ENCODE assay signal across 10 cellular contexts in the genomic region with DNA sequence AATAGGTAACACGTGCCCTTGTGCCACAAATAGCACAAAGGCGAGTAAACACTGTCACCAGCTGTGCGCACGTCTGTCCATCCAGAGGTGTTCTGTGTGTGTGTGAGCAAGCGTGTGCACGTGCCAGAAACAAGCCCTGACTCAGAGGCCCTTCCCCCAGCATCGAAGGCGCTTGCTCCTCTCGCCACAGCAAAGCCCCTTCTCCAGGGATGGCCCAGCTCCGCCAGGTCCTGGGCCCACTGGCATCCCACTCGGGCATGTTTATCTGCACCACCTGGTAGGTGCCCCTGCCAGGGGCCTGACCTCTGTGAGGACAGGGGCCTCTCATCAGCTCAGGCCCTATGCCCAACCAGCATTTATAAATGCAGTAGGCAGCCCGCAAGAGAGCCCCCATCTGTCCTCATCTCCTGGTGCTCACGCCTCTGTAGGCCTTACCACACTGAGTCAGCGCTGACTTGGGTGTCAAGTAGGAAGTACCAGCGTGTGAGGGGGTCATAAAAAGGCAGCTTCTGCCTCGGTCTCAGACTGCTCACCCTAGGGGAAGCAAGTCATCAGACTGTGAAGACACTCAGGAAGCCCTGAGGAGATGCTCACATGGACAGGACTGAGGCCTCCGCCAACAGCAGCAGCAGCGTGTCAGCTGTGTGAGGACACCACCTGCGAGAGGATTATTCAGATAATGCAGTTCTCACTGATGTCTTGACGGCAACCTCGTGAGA. TPM values are rescaled to one million over a fixed set of nuclear protein-coding genes. Genes with fewer than 3 reads are reported as not detected.
DNase-seq lines count a peak whose midpoint lies in the region; ATAC-seq, FAIRE-seq and TF ChIP-seq lines count a peak whose summit lies in the region.
"Had no signal": no experiment of that assay in that cellular context is flagged by ENCODE, and none has a peak within 500 bp of the region (broad histone marks: within the 10 kb centered on the region; RNA-seq: fewer than 3 reads in every experiment).

No MANE protein-coding gene starts in this region.

- TF ChIP-seq EP300 in HepG2 (IDR thresholded peaks at IDR 0.05; ENCODE audit: low read depth in 2 of 2, low read length in 2 of 2) (no peak), HepG2 (CRISPR knock-in tag; IDR thresholded peaks at IDR 0.05; ENCODE audit: borderline replicate concordance) (no peak)

- H3K79me2 ChIP-seq in HepG2 (ENCODE audit: insufficient read depth, low read length): no peaks in the 10 kb centered on the region

- POLR2A ChIA-PET in HepG2 (lab: Yijun Ruan, JAX): interaction anchor here (0.6 to 2.6 kb wide), 12 partner anchors 9 to 1675 kb away, joined by 3 to 16 read pairs (median 4); partner anchors contain the start of genes AFMID, BIRC5, TK1 and TMEM235

- H2AFZ ChIP-seq in HepG2 (ENCODE audit: low read length): no peak overlapping the region

- 70% methylated on average over 18 of the region's 21 CpGs for WGBS in HepG2 (ENCODE audit: low lambda C conversion rate)

- CTCF ChIA-PET in HepG2 (lab: Yijun Ruan, JAX; ENCODE audit: low intra/inter-chr PET ratio, low total read pairs): no interaction called here

- H3K27ac ChIP-seq in HepG2 (ENCODE audit: extremely low read length, insufficient read depth, low read length): no peak overlapping the region
- H3K27ac ChIP-seq: pancreas had no signal

- in situ Hi-C loops in HepG2 (cut with HindIII; ENCODE audit: extremely low pct_ligation_motif_present, low pct_unique_long_range_greater_than_20kb): no loop called here
- in situ Hi-C loops in G401 (cut with HindIII; ENCODE audit: low sequenced_read_pairs): no loop called here

- H3K27me3 ChIP-seq in HepG2 (ENCODE audit: control insufficient read depth in 1 of 2, insufficient read depth in 2 of 2, low read length in 2 of 2): peaks cover 4 to 28% of the 10 kb centered on the region in 2 experiments; a peak in 4 of 5 replicates
- H3K27me3 ChIP-seq: pancreas had no signal

- no peaks in the 10 kb centered on the region for H4K20me1 ChIP-seq in HepG2 (ENCODE audit: insufficient read depth, low read length)

- ATAC-seq in HG03139 (IDR thresholded peaks at IDR 0.05; ENCODE audit: unreplicated experiment) (peak; percentile 67), HepG2 (no peak; the same call in 2 of the 3 replicates), GM21515 (IDR thresholded peaks at IDR 0.05; ENCODE audit: unreplicated experiment) (no peak)

- intact Hi-C loops in HepG2 (cut with micrococcal nuclease; ENCODE audit: unreplicated experiment): loop anchor here (10.0 kb wide), 1 partner anchor 1023 kb away; no protein-coding TSS in a partner anchor

- TF ChIP-seq RAD21 in HepG2 (CRISPR knock-in tag; IDR thresholded peaks at IDR 0.05): no peak

- FAIRE-seq in HepG2 (lab: Jason Lieb, UNC) (no peak), H54 (lab: Jason Lieb, UNC) (no peak)
- FAIRE-seq: pancreas had no signal

- H3K9me3 ChIP-seq in HepG2 (ENCODE audit: low read length): no peaks in the 10 kb centered on the region
- H3K9me3 ChIP-seq: pancreas had no signal

- no peaks in the 10 kb centered on the region for H3K36me3 ChIP-seq in HepG2 (replicated peaks in 1 of 2; ENCODE audit: control insufficient read depth in 1 of 2, insufficient read depth in 2 of 2, low read length in 2 of 2)
- H3K36me3 ChIP-seq: pancreas had no signal

- TF ChIP-seq CTCF in HepG2 (CRISPR knock-in tag; IDR thresholded peaks at IDR 0.05): no peak

- TF ChIP-seq POLR2A in HepG2 (IDR thresholded peaks at IDR 0.05; ENCODE audit: insufficient read depth in 1 of 2, low read depth in 2 of 2, low read length in 2 of 2) (no peak), H54 (IDR thresholded peaks at IDR 0.05; ENCODE audit: low read depth, low read length) (no peak)

- H3K4me2 ChIP-seq in HepG2 (ENCODE audit: low read depth, low read length): peak overlapping the region; percentile 25

- peak overlapping the region in 1 of 3 experiments; percentile 14; a peak in 1 of 6 replicates for H3K4me3 ChIP-seq in HepG2 (replicated peaks in 1 of 3; ENCODE audit: insufficient read depth in 1 of 3, low read depth in 2 of 3, low read length in 3 of 3)
- H3K4me3 ChIP-seq: pancreas had no signal

- H3K4me1 ChIP-seq in HepG2 (ENCODE audit: insufficient read depth, low read length): peaks cover 53% of the 10 kb centered on the region
- H3K4me1 ChIP-seq: pancreas had no signal

- H3K9ac ChIP-seq in HepG2 (ENCODE audit: insufficient read depth, low read depth, low read length): no peak overlapping the region

- BruUV-seq in HepG2 (replicated peaks; lab: Mats Ljungman, UMichigan): no TSS peak

- DNase-seq in Daoy (ENCODE audit: low read depth) (peak; percentile 91), SHP77 treated with DMSO at 0.1 percent for 48 hours (lab: John Stamatoyannopoulos, UW) (peak; percentile 92), HepG2 (ENCODE audit: low spot score) (no peak), G401 (ENCODE audit: low spot score) (no peak), H54 (ENCODE audit: insufficient read length, low spot score) (no peak)
- DNase-seq in stimulated activated CD8-positive, alpha-beta memory T cell treated with anti-CD3 and anti-CD28 coated beads, Interleukin-4, amount 100 ng/mL, for 48 hours: no peak
- DNase-seq: activated T-cell treated with anti-CD3 and anti-CD28 coated beads, Interleukin-2, amount 50 U/mL, for 4 hours; pancreas had no signal

RNA-seq across cellular contexts. Expression of gene TMEM235, which starts 10.8 kb away (rescaled TPM):
- not detected in 2 replicates for total RNA-seq in Daoy (2014; rRNA removed; shearing (Covaris generic))
- not detected in 2 replicates for total RNA-seq in HepG2 (2016; rRNA removed; fragmentation: Illumina TruSeq; extraction: Trizol)
- not detected in 2 replicates for total RNA-seq in HepG2 (2016; cell fraction: cytosol; rRNA removed; fragmentation: Illumina TruSeq; extraction: Trizol; ENCODE audit: low read depth)
- not detected in 2 replicates for total RNA-seq in HepG2 (2016; cell fraction: insoluble cytoplasmic fraction; rRNA removed; fragmentation: Illumina TruSeq; extraction: Trizol)
- not detected in 2 replicates for total RNA-seq in HepG2 (2016; cell fraction: membrane; rRNA removed; fragmentation: Illumina TruSeq; extraction: Trizol)
- not detected in 2 replicates for total RNA-seq in HepG2 (2016; cell fraction: nucleus; rRNA removed; fragmentation: Illumina TruSeq; extraction: Trizol)
- polyA plus RNA-seq in HepG2 (2011; rRNA removed): not detected in 2 replicates
- not detected in 2 replicates for polyA plus RNA-seq in HepG2 (2011; cell fraction: cytosol; rRNA removed)
- not detected in 2 replicates for polyA plus RNA-seq in HepG2 (2011; cell fraction: nucleus; rRNA removed)
- polyA plus RNA-seq in HepG2 (2012): not detected in 2 replicates
- not detected in 2 replicates for polyA plus RNA-seq in HepG2 (2016; cell fraction: cytosol; fragmentation: Illumina TruSeq; extraction: Trizol; ENCODE audit: low read depth)
- not detected in 2 replicates for polyA plus RNA-seq in HepG2 (2016; cell fraction: insoluble cytoplasmic fraction; fragmentation: Illumina TruSeq; extraction: Trizol; ENCODE audit: low read depth)
- polyA plus RNA-seq in HepG2 (2016; cell fraction: membrane; fragmentation: Illumina TruSeq; extraction: Trizol; ENCODE audit: low read depth): not detected in 2 replicates
- not detected in 2 replicates for polyA plus RNA-seq in HepG2 (2016; cell fraction: nucleus; fragmentation: Illumina TruSeq; extraction: Trizol; ENCODE audit: insufficient read depth, low read depth)
- not detected in 2 replicates for polyA minus RNA-seq in HepG2 (2011; rRNA and poly(A)+ RNA removed; ENCODE audit: low replicate concordance)
- not detected in 2 replicates for polyA minus RNA-seq in HepG2 (2011; cell fraction: cytosol; rRNA and poly(A)+ RNA removed)
- polyA minus RNA-seq in HepG2 (2011; cell fraction: nucleus; rRNA and poly(A)+ RNA removed): not detected in 2 replicates
- total RNA-seq in G401 (2014; rRNA removed; shearing (Covaris generic)): not detected in 2 replicates
- total RNA-seq: activated T-cell treated with anti-CD3 and anti-CD28 coated beads, Interleukin-2, amount 50 U/mL, for 4 hours; pancreas had no signal

RNA-seq across cellular contexts. Expression of gene BIRC5, which starts 28.1 kb away (rescaled TPM):
- 223 and 248 TPM in 2 replicates for total RNA-seq in Daoy (2014; rRNA removed; shearing (Covaris generic))
- 135 and 167 TPM in 2 replicates for total RNA-seq in HepG2 (2016; rRNA removed; fragmentation: Illumina TruSeq; extraction: Trizol)
- total RNA-seq in HepG2 (2016; cell fraction: cytosol; rRNA removed; fragmentation: Illumina TruSeq; extraction: Trizol; ENCODE audit: low read depth): 34.5 and 39.0 TPM in 2 replicates
- 131 and 168 TPM in 2 replicates for total RNA-seq in HepG2 (2016; cell fraction: insoluble cytoplasmic fraction; rRNA removed; fragmentation: Illumina TruSeq; extraction: Trizol)
- 97.3 and 97.8 TPM in 2 replicates for total RNA-seq in HepG2 (2016; cell fraction: membrane; rRNA removed; fragmentation: Illumina TruSeq; extraction: Trizol)
- 62.8 and 63.7 TPM in 2 replicates for total RNA-seq in HepG2 (2016; cell fraction: nucleus; rRNA removed; fragmentation: Illumina TruSeq; extraction: Trizol)
- 18.5 and 30.3 TPM in 2 replicates for polyA plus RNA-seq in HepG2 (2011; rRNA removed)
- 26.4 and 35.2 TPM in 2 replicates for polyA plus RNA-seq in HepG2 (2011; cell fraction: cytosol; rRNA removed)
- 11.3 and 14.8 TPM in 2 replicates for polyA plus RNA-seq in HepG2 (2011; cell fraction: nucleus; rRNA removed)
- polyA plus RNA-seq in HepG2 (2012): 20.8 and 42.6 TPM in 2 replicates
- polyA plus RNA-seq in HepG2 (2016; cell fraction: cytosol; fragmentation: Illumina TruSeq; extraction: Trizol; ENCODE audit: low read depth): 27.8 and 29.4 TPM in 2 replicates
- polyA plus RNA-seq in HepG2 (2016; cell fraction: insoluble cytoplasmic fraction; fragmentation: Illumina TruSeq; extraction: Trizol; ENCODE audit: low read depth): 158 and 162 TPM in 2 replicates
- polyA plus RNA-seq in HepG2 (2016; cell fraction: membrane; fragmentation: Illumina TruSeq; extraction: Trizol; ENCODE audit: low read depth): 64.5 and 65.4 TPM in 2 replicates
- polyA plus RNA-seq in HepG2 (2016; cell fraction: nucleus; fragmentation: Illumina TruSeq; extraction: Trizol; ENCODE audit: insufficient read depth, low read depth): 90.2 and 97.1 TPM in 2 replicates
- polyA minus RNA-seq in HepG2 (2011; rRNA and poly(A)+ RNA removed; ENCODE audit: low replicate concordance): 62.3 and 97.9 TPM in 2 replicates
- polyA minus RNA-seq in HepG2 (2011; cell fraction: cytosol; rRNA and poly(A)+ RNA removed): 18.6 and 37.7 TPM in 2 replicates
- 20.9 and 36.8 TPM in 2 replicates for polyA minus RNA-seq in HepG2 (2011; cell fraction: nucleus; rRNA and poly(A)+ RNA removed)
- 170 and 172 TPM in 2 replicates for total RNA-seq in G401 (2014; rRNA removed; shearing (Covaris generic))

RNA-seq across cellular contexts. Expression of gene AFMID, which starts 55.0 kb away (rescaled TPM):
- 12.1 and 14.8 TPM in 2 replicates for total RNA-seq in Daoy (2014; rRNA removed; shearing (Covaris generic))
- total RNA-seq in HepG2 (2016; rRNA removed; fragmentation: Illumina TruSeq; extraction: Trizol): 270 and 327 TPM in 2 replicates
- total RNA-seq in HepG2 (2016; cell fraction: cytosol; rRNA removed; fragmentation: Illumina TruSeq; extraction: Trizol; ENCODE audit: low read depth): 87.2 and 91.8 TPM in 2 replicates
- total RNA-seq in HepG2 (2016; cell fraction: insoluble cytoplasmic fraction; rRNA removed; fragmentation: Illumina TruSeq; extraction: Trizol): 272 and 349 TPM in 2 replicates
- 147 and 156 TPM in 2 replicates for total RNA-seq in HepG2 (2016; cell fraction: membrane; rRNA removed; fragmentation: Illumina TruSeq; extraction: Trizol)
- 146 and 156 TPM in 2 replicates for total RNA-seq in HepG2 (2016; cell fraction: nucleus; rRNA removed; fragmentation: Illumina TruSeq; extraction: Trizol)
- 249 and 317 TPM in 2 replicates for polyA plus RNA-seq in HepG2 (2011; rRNA removed)
- 229 and 274 TPM in 2 replicates for polyA plus RNA-seq in HepG2 (2011; cell fraction: cytosol; rRNA removed)
- 417 and 490 TPM in 2 replicates for polyA plus RNA-seq in HepG2 (2011; cell fraction: nucleus; rRNA removed)
- polyA plus RNA-seq in HepG2 (2012): 302 and 303 TPM in 2 replicates
- polyA plus RNA-seq in HepG2 (2016; cell fraction: cytosol; fragmentation: Illumina TruSeq; extraction: Trizol; ENCODE audit: low read depth): 66.5 and 75.3 TPM in 2 replicates
- polyA plus RNA-seq in HepG2 (2016; cell fraction: insoluble cytoplasmic fraction; fragmentation: Illumina TruSeq; extraction: Trizol; ENCODE audit: low read depth): 406 and 430 TPM in 2 replicates
- polyA plus RNA-seq in HepG2 (2016; cell fraction: membrane; fragmentation: Illumina TruSeq; extraction: Trizol; ENCODE audit: low read depth): 103 and 126 TPM in 2 replicates
- 409 and 442 TPM in 2 replicates for polyA plus RNA-seq in HepG2 (2016; cell fraction: nucleus; fragmentation: Illumina TruSeq; extraction: Trizol; ENCODE audit: insufficient read depth, low read depth)
- polyA minus RNA-seq in HepG2 (2011; rRNA and poly(A)+ RNA removed; ENCODE audit: low replicate concordance): 60.4 and 341 TPM in 2 replicates
- 127 and 156 TPM in 2 replicates for polyA minus RNA-seq in HepG2 (2011; cell fraction: cytosol; rRNA and poly(A)+ RNA removed)
- 114 and 156 TPM in 2 replicates for polyA minus RNA-seq in HepG2 (2011; cell fraction: nucleus; rRNA and poly(A)+ RNA removed)
- 43.1 and 60.6 TPM in 2 replicates for total RNA-seq in G401 (2014; rRNA removed; shearing (Covaris generic))

RNA-seq across cellular contexts. Expression of gene TK1, which starts 55.3 kb away (rescaled TPM):
- 111 and 130 TPM in 2 replicates for total RNA-seq in Daoy (2014; rRNA removed; shearing (Covaris generic))
- total RNA-seq in HepG2 (2016; rRNA removed; fragmentation: Illumina TruSeq; extraction: Trizol): 96.0 and 114 TPM in 2 replicates
- total RNA-seq in HepG2 (2016; cell fraction: cytosol; rRNA removed; fragmentation: Illumina TruSeq; extraction: Trizol; ENCODE audit: low read depth): 20.1 and 22.9 TPM in 2 replicates
- 95.6 and 109 TPM in 2 replicates for total RNA-seq in HepG2 (2016; cell fraction: insoluble cytoplasmic fraction; rRNA removed; fragmentation: Illumina TruSeq; extraction: Trizol)
- total RNA-seq in HepG2 (2016; cell fraction: membrane; rRNA removed; fragmentation: Illumina TruSeq; extraction: Trizol): 30.2 and 33.7 TPM in 2 replicates
- total RNA-seq in HepG2 (2016; cell fraction: nucleus; rRNA removed; fragmentation: Illumina TruSeq; extraction: Trizol): 38.0 and 39.0 TPM in 2 replicates
- polyA plus RNA-seq in HepG2 (2011; rRNA removed): 33.2 and 45.0 TPM in 2 replicates
- polyA plus RNA-seq in HepG2 (2011; cell fraction: cytosol; rRNA removed): 36.3 and 78.7 TPM in 2 replicates
- polyA plus RNA-seq in HepG2 (2011; cell fraction: nucleus; rRNA removed): 27.9 and 41.4 TPM in 2 replicates
- polyA plus RNA-seq in HepG2 (2012): 15.9 and 24.5 TPM in 2 replicates
- polyA plus RNA-seq in HepG2 (2016; cell fraction: cytosol; fragmentation: Illumina TruSeq; extraction: Trizol; ENCODE audit: low read depth): 18.4 and 18.5 TPM in 2 replicates
- polyA plus RNA-seq in HepG2 (2016; cell fraction: insoluble cytoplasmic fraction; fragmentation: Illumina TruSeq; extraction: Trizol; ENCODE audit: low read depth): 130 and 138 TPM in 2 replicates
- 21.2 and 23.8 TPM in 2 replicates for polyA plus RNA-seq in HepG2 (2016; cell fraction: membrane; fragmentation: Illumina TruSeq; extraction: Trizol; ENCODE audit: low read depth)
- polyA plus RNA-seq in HepG2 (2016; cell fraction: nucleus; fragmentation: Illumina TruSeq; extraction: Trizol; ENCODE audit: insufficient read depth, low read depth): 61.0 and 63.4 TPM in 2 replicates
- polyA minus RNA-seq in HepG2 (2011; rRNA and poly(A)+ RNA removed; ENCODE audit: low replicate concordance): 74.6 and 146 TPM in 2 replicates
- polyA minus RNA-seq in HepG2 (2011; cell fraction: cytosol; rRNA and poly(A)+ RNA removed): 21.4 and 38.3 TPM in 2 replicates
- 10.7 and 15.2 TPM in 2 replicates for polyA minus RNA-seq in HepG2 (2011; cell fraction: nucleus; rRNA and poly(A)+ RNA removed)
- 76.8 and 84.5 TPM in 2 replicates for total RNA-seq in G401 (2014; rRNA removed; shearing (Covaris generic))

Comparison
In these comparisons a context has a peak if more than half of its experiments do, and no peak if none do; other contexts are left out.
1. DNase-seq: peak in Daoy (single experiment) and SHP77 treated with DMSO at 0.1 percent for 48 hours (single experiment); none in HepG2 (single experiment), G401 (single experiment), stimulated activated CD8-positive, alpha-beta memory T cell treated with anti-CD3 and anti-CD28 coated beads, Interleukin-4, amount 100 ng/mL, for 48 hours (single experiment) and H54 (single experiment).